In genomic region chr18:58691256-58691655, GRCh38 we compare ENCODE assay signal across 19 cellular contexts. TPM values are rescaled to one million over a fixed set of nuclear protein-coding genes. Genes with fewer than 3 reads are reported as not detected.
A peak's percentile ranks its signal among the peaks of the same experiment; 100 is the strongest.
DNase-seq lines count a peak whose midpoint lies in the region; ATAC-seq and TF ChIP-seq lines count a peak whose summit lies in the region.
"Had no signal": no experiment of that assay in that cellular context is flagged by ENCODE, and none has a peak within 500 bp of the region (broad histone marks: within the 10 kb centered on the region; RNA-seq: fewer than 3 reads in every experiment).

No MANE protein-coding gene starts in this region.

- no peaks in the 10 kb centered on the region for H3K27me3 Mint-ChIP-seq in activated naive CD8-positive, alpha-beta T cell
- H3K27me3 Mint-ChIP-seq in activated naive CD8-positive, alpha-beta T cell treated with anti-CD3 and anti-CD28 coated beads, Interleukin-2, amount 50 U/mL, for 24 hours, result no peaks in the 10 kb centered on the region
- no peaks in the 10 kb centered on the region for H3K27me3 Mint-ChIP-seq in naive thymus-derived CD4-positive, alpha-beta T cell

- peak overlapping the region; percentile 31 for H3K27ac Mint-ChIP-seq in activated naive CD8-positive, alpha-beta T cell
- no peak overlapping the region for H3K27ac Mint-ChIP-seq in activated naive CD8-positive, alpha-beta T cell treated with anti-CD3 and anti-CD28 coated beads, Interleukin-2, amount 50 U/mL, for 24 hours
- peak overlapping the region in 7 of 9 donors; percentile 16 to 99 (median 90) for H3K27ac Mint-ChIP-seq in naive thymus-derived CD4-positive, alpha-beta T cell

- TF ChIP-seq RAD21 in Ishikawa (IDR thresholded peaks at IDR 0.05; ENCODE audit: low read depth), result no peak

- CTCF ChIA-PET in naive thymus-derived CD4-positive, alpha-beta T cell (lab: Charles Lee), result interaction anchor here (0.7 to 0.9 kb wide), 3 partner anchors 32 to 162 kb away, joined by 3 to 4 read pairs (median 3); no protein-coding TSS in a partner anchor

- no peak for DNase-seq in activated naive CD8-positive, alpha-beta T cell treated with anti-CD3 and anti-CD28 coated beads, Interleukin-2, amount 50 U/mL, for 24 hours
- DNase-seq in amniotic epithelial cell (ENCODE audit: low read depth) (peak; percentile 38), AG20443 (ENCODE audit: low spot score) (no peak), NCI-H2107 (lab: John Stamatoyannopoulos, UW) (no peak), NCI-H526 treated with DMSO at 0.1 percent for 48 hours (lab: John Stamatoyannopoulos, UW) (no peak)
- DNase-seq in naive thymus-derived CD4-positive, alpha-beta T cell, result no peak
- DNase-seq: activated CD4-positive, alpha-beta T cell treated with anti-CD3 and anti-CD28 coated beads, Interleukin-2, amount 50 U/mL, for 1 hour; activated T-cell treated with anti-CD3 and anti-CD28 coated beads for 4 hours; CD8-positive, alpha-beta T cell; DMS79; dorsolateral prefrontal cortex; IMR-90; midbrain; NCI-H2081; NK-92 treated with Interleukin-12 subunit alpha and Interleukin-12 subunit beta, amount 100 ng/mL, for 24 hours had no signal

- H3K9me3 ChIP-seq in naive thymus-derived CD4-positive, alpha-beta T cell (ENCODE audit: control insufficient read depth in 2 of 3, low read length in 3 of 3), result no peaks in the 10 kb centered on the region
- H3K9me3 ChIP-seq: gastroesophageal sphincter had no signal

- intact Hi-C loops in naive thymus-derived CD4-positive, alpha-beta T cell (cut with micrococcal nuclease), result no loop called here

- H3K9me3 Mint-ChIP-seq in activated naive CD8-positive, alpha-beta T cell (ENCODE audit: low read depth), result no peaks in the 10 kb centered on the region
- peaks cover 9% of the 10 kb centered on the region for H3K9me3 Mint-ChIP-seq in activated naive CD8-positive, alpha-beta T cell treated with anti-CD3 and anti-CD28 coated beads, Interleukin-2, amount 50 U/mL, for 24 hours
- no peaks in the 10 kb centered on the region for H3K9me3 Mint-ChIP-seq in naive thymus-derived CD4-positive, alpha-beta T cell
- H3K9me3 Mint-ChIP-seq: CD8-positive, alpha-beta T cell had no signal

- POLR2A ChIA-PET in naive thymus-derived CD4-positive, alpha-beta T cell (lab: Charles Lee), result interaction anchor here (0.6 to 13.3 kb wide), 7 partner anchors 8 to 25 kb away, joined by 3 to 236 read pairs (median 5); partner anchors contain the start of gene MALT1

- peaks cover 0 to 15% (median 4%) of the 10 kb centered on the region in 3 experiments for H3K36me3 ChIP-seq in naive thymus-derived CD4-positive, alpha-beta T cell (ENCODE audit: control insufficient read depth in 2 of 3, insufficient read depth in 3 of 3, low read length in 3 of 3)

- peaks cover 34 to 90% of the 10 kb centered on the region in 2 donors for H3K4me1 ChIP-seq in naive thymus-derived CD4-positive, alpha-beta T cell (ENCODE audit: control insufficient read depth in 2 of 2, insufficient read depth in 2 of 2, low read length in 2 of 2)
- H3K4me1 ChIP-seq: gastroesophageal sphincter had no signal

- ATAC-seq in activated naive CD8-positive, alpha-beta T cell treated with anti-CD3 and anti-CD28 coated beads, Interleukin-2, amount 50 U/mL, for 24 hours, result no peak
- ATAC-seq in naive thymus-derived CD4-positive, alpha-beta T cell, result no peak
- ATAC-seq: CD8-positive, alpha-beta T cell; gastroesophageal sphincter had no signal

- H3K27ac ChIP-seq in naive thymus-derived CD4-positive, alpha-beta T cell (ENCODE audit: low read depth, low read length), result peak overlapping the region; percentile 16
- H3K27ac ChIP-seq: cardiac muscle cell, dorsolateral prefrontal cortex, gastroesophageal sphincter had no signal

- H3K4me1 Mint-ChIP-seq in activated naive CD8-positive, alpha-beta T cell (ENCODE audit: low read depth), result peaks cover 89% of the 10 kb centered on the region
- H3K4me1 Mint-ChIP-seq in activated naive CD8-positive, alpha-beta T cell treated with anti-CD3 and anti-CD28 coated beads, Interleukin-2, amount 50 U/mL, for 24 hours, result peaks cover 92% of the 10 kb centered on the region
- H3K4me1 Mint-ChIP-seq in naive thymus-derived CD4-positive, alpha-beta T cell, result peaks cover 52 to 94% (median 72%) of the 10 kb centered on the region in 7 donors

- peaks cover 32% of the 10 kb centered on the region for H3K36me3 Mint-ChIP-seq in activated naive CD8-positive, alpha-beta T cell
- H3K36me3 Mint-ChIP-seq in activated naive CD8-positive, alpha-beta T cell treated with anti-CD3 and anti-CD28 coated beads, Interleukin-2, amount 50 U/mL, for 24 hours (ENCODE audit: low read depth), result peaks cover 54% of the 10 kb centered on the region
- H3K36me3 Mint-ChIP-seq in naive thymus-derived CD4-positive, alpha-beta T cell, result peaks cover 13 to 54% (median 45%) of the 10 kb centered on the region in 5 donors

- H3K27me3 ChIP-seq in naive thymus-derived CD4-positive, alpha-beta T cell (ENCODE audit: control insufficient read depth in 2 of 2, insufficient read depth in 2 of 2, low read length in 2 of 2), result no peaks in the 10 kb centered on the region
- H3K27me3 ChIP-seq: cardiac muscle cell, dorsolateral prefrontal cortex, gastroesophageal sphincter had no signal

- peak overlapping the region; percentile 9 for H3K4me3 Mint-ChIP-seq in activated naive CD8-positive, alpha-beta T cell
- no peak overlapping the region for H3K4me3 Mint-ChIP-seq in activated naive CD8-positive, alpha-beta T cell treated with anti-CD3 and anti-CD28 coated beads, Interleukin-2, amount 50 U/mL, for 24 hours
- peak overlapping the region in 9 of 10 donors; percentile 6 to 73 (median 53) for H3K4me3 Mint-ChIP-seq in naive thymus-derived CD4-positive, alpha-beta T cell
- H3K4me3 Mint-ChIP-seq: CD8-positive, alpha-beta T cell had no signal

- no peak for TF ChIP-seq EP300 in Ishikawa (IDR thresholded peaks at IDR 0.05; ENCODE audit: borderline replicate concordance)

- H3K4me3 ChIP-seq in naive thymus-derived CD4-positive, alpha-beta T cell (ENCODE audit: low read length), result no peak overlapping the region
- H3K4me3 ChIP-seq: cardiac muscle cell, dorsolateral prefrontal cortex, gastroesophageal sphincter had no signal

TF ChIP-seq in Ishikawa, 13 proteins besides CTCF, POLR2A, EP300 and RAD21:
- TF ChIP-seq CEBPB (IDR thresholded peaks at IDR 0.05), result peak; percentile 43; the same call in 1 of the 2 replicates
- peak; percentile 40 for TF ChIP-seq NFIC (IDR thresholded peaks at IDR 0.05)
- 0 out of 2 replicates have a peak, but pooled peaks have one; percentile 14 for TF ChIP-seq YY1 (IDR thresholded peaks at IDR 0.05; ENCODE audit: low read depth)
- TF ChIP-seq TAF1 (IDR thresholded peaks at IDR 0.05; ENCODE audit: low read depth), result no peak
- no peak for TF ChIP-seq ZBTB7A (IDR thresholded peaks at IDR 0.05; ENCODE audit: low read depth)
- no peak for TF ChIP-seq REST (IDR thresholded peaks at IDR 0.05; ENCODE audit: low read depth)
- no peak for TF ChIP-seq MAX (IDR thresholded peaks at IDR 0.05)
- 0 out of 2 replicates have a peak, but pooled peaks have one; percentile 24 for TF ChIP-seq TCF12 (IDR thresholded peaks at IDR 0.05; ENCODE audit: low read depth)
- no peak for TF ChIP-seq FOXM1 (IDR thresholded peaks at IDR 0.05; ENCODE audit: borderline replicate concordance, low read depth)

RNA-seq across cellular contexts. Expression of gene MALT1, which starts 20.0 kb away (rescaled TPM):
- total RNA-seq in naive thymus-derived CD4-positive, alpha-beta T cell, result 100 to 1,000 TPM in 1 of 5 experiments, 10 to 100 TPM in 4; 50.0 to 101 (median 80.0) TPM
- 10 to 100 TPM; 43.8 to 52.1 TPM for polyA plus RNA-seq in naive thymus-derived CD4-positive, alpha-beta T cell
